In the genomic region with DNA sequence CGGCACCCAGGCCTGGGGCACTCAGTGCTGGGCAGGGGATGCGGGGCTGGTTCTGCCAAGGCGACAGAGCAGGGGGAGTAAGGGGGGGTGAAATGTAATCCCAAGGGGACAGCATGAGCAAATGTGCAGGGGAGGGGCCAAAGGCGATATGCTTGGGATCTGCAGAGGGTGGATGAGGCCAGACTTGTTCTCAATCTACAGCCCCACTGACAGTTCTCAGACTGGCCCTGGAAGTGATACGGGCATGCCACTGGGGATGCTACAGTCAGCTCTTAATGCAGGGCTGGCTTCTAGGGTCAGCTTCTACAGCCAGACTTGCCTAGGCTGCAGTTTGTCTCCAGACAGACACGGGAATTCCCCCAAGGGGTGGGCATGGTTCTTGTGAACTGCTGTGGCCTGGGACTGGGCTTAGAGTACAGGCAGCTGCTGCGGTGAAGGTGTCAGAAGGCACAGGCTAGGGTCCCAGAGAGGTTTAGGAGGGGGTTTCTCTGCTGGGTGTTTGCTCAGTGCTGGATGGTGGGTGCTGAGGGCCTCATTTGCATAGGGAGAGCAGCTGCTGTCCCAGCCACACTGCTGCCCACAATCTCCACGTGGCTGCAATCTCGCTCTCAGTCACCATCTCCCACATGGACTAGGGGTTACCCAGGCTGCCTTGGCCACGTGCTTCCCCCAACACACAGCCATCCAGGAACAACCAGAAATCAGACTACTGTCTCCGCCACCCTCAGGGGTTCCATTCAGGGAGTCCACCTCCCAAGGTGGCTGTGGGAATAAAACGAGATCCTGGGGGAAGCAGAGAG, we compare ENCODE assay signal across 8 cellular contexts.
DNase-seq lines count a peak whose midpoint lies in the region; ATAC-seq, FAIRE-seq and TF ChIP-seq lines count a peak whose summit lies in the region.

No MANE protein-coding gene starts in this region.

- no peak for FAIRE-seq in H54 (lab: Jason Lieb, UNC)

- DNase-seq in activated T-helper 1 cell treated with anti-CD3 and anti-CD28 coated beads, Interleukin-12 subunit alpha, Interleukin-12 subunit beta, Interleukin-2, Interleukin-4 antibody, amounts not matched to agents 30 ng/mL and 10 ng/mL and 1 ng/mL, durations not matched to agents 14 hours and 24 hours and 36 hours (ENCODE audit: low spot score), result peak; percentile 47
- peak; percentile 43 for DNase-seq in stimulated activated CD4-positive, alpha-beta T cell treated with anti-CD3 and anti-CD28 coated beads, Interleukin-12 subunit alpha, Interleukin-12 subunit beta, amount 100 ng/mL, for 4 hours
- DNase-seq in NCI-H2196 (lab: John Stamatoyannopoulos, UW; ENCODE audit: unreplicated experiment), result no peak
- DNase-seq in osteocyte (ENCODE audit: extremely low spot score, unreplicated experiment), result no peak
- DNase-seq in H54 (ENCODE audit: insufficient read length, low spot score), result no peak

- H3K27ac ChIP-seq in KOPT-K1 (ENCODE audit: low read depth, low read length, poor library complexity, severe bottlenecking), result peak overlapping the region; percentile 63

- H3K9me3 ChIP-seq in KOPT-K1 (ENCODE audit: insufficient read depth, low read length, poor library complexity, severe bottlenecking), result no peaks in the 10 kb centered on the region

- TF ChIP-seq CTCF in osteocyte (IDR thresholded peaks at IDR 0.05), result no peak

- H3K4me1 Mint-ChIP-seq in activated T-helper 1 cell treated with anti-CD3 and anti-CD28 coated beads, Interleukin-12 subunit alpha, Interleukin-12 subunit beta, Interleukin-2, Interleukin-4 antibody, amounts not matched to agents 30 ng/mL and 10 ng/mL and 1 ng/mL, durations not matched to agents 14 hours and 24 hours and 36 hours (ENCODE audit: low read depth), result peaks cover 39% of the 10 kb centered on the region
- H3K4me1 Mint-ChIP-seq in osteocyte (ENCODE audit: unreplicated experiment), result peaks cover 12% of the 10 kb centered on the region

- no peak for TF ChIP-seq POLR2A in H54 (IDR thresholded peaks at IDR 0.05; ENCODE audit: low read depth, low read length)

- no peaks in the 10 kb centered on the region for H3K36me3 ChIP-seq in KOPT-K1 (ENCODE audit: insufficient read depth, low read length)

- H3K27me3 Mint-ChIP-seq in activated T-helper 1 cell treated with anti-CD3 and anti-CD28 coated beads, Interleukin-12 subunit alpha, Interleukin-12 subunit beta, Interleukin-2, Interleukin-4 antibody, amounts not matched to agents 30 ng/mL and 10 ng/mL and 1 ng/mL, durations not matched to agents 14 hours and 24 hours and 36 hours (ENCODE audit: insufficient read depth), result peaks cover 1% of the 10 kb centered on the region
- no peaks in the 10 kb centered on the region for H3K27me3 Mint-ChIP-seq in osteocyte (ENCODE audit: unreplicated experiment)

- intact Hi-C loops in activated T-helper 1 cell treated with anti-CD3 and anti-CD28 coated beads, Interleukin-12 subunit alpha, Interleukin-12 subunit beta, Interleukin-2, Interleukin-4 antibody, amounts not matched to agents 30 ng/mL and 10 ng/mL and 1 ng/mL, durations not matched to agents 14 hours and 24 hours and 36 hours (cut with micrococcal nuclease), result loop anchor here (1.0 to 5.0 kb wide), 10 partner anchors 11 to 156 kb away; no protein-coding TSS in a partner anchor

- no peaks in the 10 kb centered on the region for H3K9me3 Mint-ChIP-seq in activated T-helper 1 cell treated with anti-CD3 and anti-CD28 coated beads, Interleukin-12 subunit alpha, Interleukin-12 subunit beta, Interleukin-2, Interleukin-4 antibody, amounts not matched to agents 30 ng/mL and 10 ng/mL and 1 ng/mL, durations not matched to agents 14 hours and 24 hours and 36 hours
- no peaks in the 10 kb centered on the region for H3K9me3 Mint-ChIP-seq in osteocyte (ENCODE audit: unreplicated experiment)

- ATAC-seq in GM18499 (IDR thresholded peaks at IDR 0.05; ENCODE audit: insufficient read depth, unreplicated experiment) (peak; percentile 73), GM21423 (IDR thresholded peaks at IDR 0.05; ENCODE audit: unreplicated experiment) (peak; percentile 76)

- H3K4me3 Mint-ChIP-seq in activated T-helper 1 cell treated with anti-CD3 and anti-CD28 coated beads, Interleukin-12 subunit alpha, Interleukin-12 subunit beta, Interleukin-2, Interleukin-4 antibody, amounts not matched to agents 30 ng/mL and 10 ng/mL and 1 ng/mL, durations not matched to agents 14 hours and 24 hours and 36 hours, result peak overlapping the region; percentile 34
- H3K4me3 Mint-ChIP-seq in osteocyte (ENCODE audit: unreplicated experiment), result no peak overlapping the region

- no peaks in the 10 kb centered on the region for H3K36me3 Mint-ChIP-seq in activated T-helper 1 cell treated with anti-CD3 and anti-CD28 coated beads, Interleukin-12 subunit alpha, Interleukin-12 subunit beta, Interleukin-2, Interleukin-4 antibody, amounts not matched to agents 30 ng/mL and 10 ng/mL and 1 ng/mL, durations not matched to agents 14 hours and 24 hours and 36 hours (ENCODE audit: low read depth)
- no peaks in the 10 kb centered on the region for H3K36me3 Mint-ChIP-seq in osteocyte (ENCODE audit: unreplicated experiment)

- H3K27ac Mint-ChIP-seq in activated T-helper 1 cell treated with anti-CD3 and anti-CD28 coated beads, Interleukin-12 subunit alpha, Interleukin-12 subunit beta, Interleukin-2, Interleukin-4 antibody, amounts not matched to agents 30 ng/mL and 10 ng/mL and 1 ng/mL, durations not matched to agents 14 hours and 24 hours and 36 hours, result peak overlapping the region; percentile 84
- H3K27ac Mint-ChIP-seq in osteocyte (ENCODE audit: unreplicated experiment), result no peak overlapping the region

Comparison
In these comparisons a context has a peak if more than half of its experiments do, and no peak if none do; other contexts are left out.
1. DNase-seq: peak in activated T-helper 1 cell treated with anti-CD3 and anti-CD28 coated beads, Interleukin-12 subunit alpha, Interleukin-12 subunit beta, Interleukin-2, Interleukin-4 antibody, amounts not matched to agents 30 ng/mL and 10 ng/mL and 1 ng/mL, durations not matched to agents 14 hours and 24 hours and 36 hours (single experiment) and stimulated activated CD4-positive, alpha-beta T cell treated with anti-CD3 and anti-CD28 coated beads, Interleukin-12 subunit alpha, Interleukin-12 subunit beta, amount 100 ng/mL, for 4 hours (single experiment); none in NCI-H2196 (single experiment), osteocyte (single experiment) and H54 (single experiment).